In the genomic region with DNA sequence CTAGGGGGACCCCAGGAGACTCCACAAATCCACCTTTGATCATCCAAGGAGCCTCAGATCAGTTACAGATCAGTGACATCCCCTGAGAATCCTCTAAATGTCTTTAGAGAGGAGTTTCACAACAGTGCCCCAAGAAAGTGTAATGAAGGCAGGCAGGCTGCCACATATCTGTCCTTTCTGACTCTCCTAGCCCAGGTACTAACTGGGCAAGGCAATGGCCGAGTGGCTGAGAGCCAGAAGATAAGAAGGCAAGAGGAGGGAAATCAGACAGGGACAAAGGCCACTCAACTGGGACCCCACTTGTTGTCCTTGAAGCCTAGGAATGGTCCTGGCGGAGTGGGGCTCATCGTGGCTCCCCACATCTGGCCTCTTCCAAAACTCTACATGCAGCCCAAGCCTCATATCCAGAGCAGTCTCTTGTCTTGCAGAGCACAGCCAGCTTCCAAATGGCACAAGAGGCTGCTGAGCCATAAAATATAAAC, we compare ENCODE assay signal across 13 cellular contexts. TPM values are rescaled to one million over a fixed set of nuclear protein-coding genes. Genes with fewer than 3 reads are reported as not detected.
DNase-seq lines count a peak whose midpoint lies in the region; ATAC-seq and TF ChIP-seq lines count a peak whose summit lies in the region.
"Had no signal": no experiment of that assay in that cellular context is flagged by ENCODE, and none has a peak within 500 bp of the region (broad histone marks: within the 10 kb centered on the region; RNA-seq: fewer than 3 reads in every experiment).

No MANE protein-coding gene starts in this region.

- no peaks in the 10 kb centered on the region for H3K9me3 Mint-ChIP-seq in HFFc6
- no peaks in the 10 kb centered on the region for H3K9me3 Mint-ChIP-seq in activated naive CD8-positive, alpha-beta T cell (ENCODE audit: low read depth)
- H3K9me3 Mint-ChIP-seq: activated T-cell treated with anti-CD3 and anti-CD28 coated beads, Interleukin-2, amount 50 U/mL, for 4 hours; stimulated activated naive B cell treated with anti-CD40 and anti-IgM and Interleukin-4, amounts not matched to agents 10 μg/mL and 1 μg/mL and 100 μg/mL, for 72 hours had no signal

- H3K36me3 ChIP-seq in spleen = peaks cover 0 to 16% (median 0%) of the 10 kb centered on the region in 6 donors

- peaks cover 54% of the 10 kb centered on the region for H3K36me3 Mint-ChIP-seq in HFFc6 (ENCODE audit: low read depth)
- H3K36me3 Mint-ChIP-seq in activated naive CD8-positive, alpha-beta T cell = peaks cover 4% of the 10 kb centered on the region
- H3K36me3 Mint-ChIP-seq: stimulated activated naive B cell treated with anti-CD40 and anti-IgM and Interleukin-4, amounts not matched to agents 10 μg/mL and 1 μg/mL and 100 μg/mL, for 72 hours had no signal

- intact Hi-C loops in left ventricle myocardium superior (cut with micrococcal nuclease) (no loop called here), spleen (cut with DNase I; ENCODE audit: low total_unique reads) (no loop called here)

- no peaks in the 10 kb centered on the region for H3K27me3 ChIP-seq in spleen (replicated peaks in 1 of 7)

- peak overlapping the region; percentile 82 for H3K27ac Mint-ChIP-seq in HFFc6
- peak overlapping the region; percentile 98 for H3K27ac Mint-ChIP-seq in activated naive CD8-positive, alpha-beta T cell
- H3K27ac Mint-ChIP-seq: stimulated activated naive B cell treated with anti-CD40 and anti-IgM and Interleukin-4, amounts not matched to agents 10 μg/mL and 1 μg/mL and 100 μg/mL, for 72 hours had no signal

- peak; percentile 36 for ATAC-seq in left ventricle myocardium superior
- ATAC-seq in GM21529 (IDR thresholded peaks at IDR 0.05; ENCODE audit: unreplicated experiment) = no peak
- ATAC-seq: PC-3; stimulated activated naive B cell treated with anti-CD40 and anti-IgM and Interleukin-4, amounts not matched to agents 10 μg/mL and 1 μg/mL and 100 μg/mL, for 72 hours had no signal

- H3K27ac ChIP-seq in spleen = peak overlapping the region in 5 of 8 donors; percentile 8 to 75 (median 58)

- H3K9me3 ChIP-seq in spleen = no peaks in the 10 kb centered on the region

- TF ChIP-seq CTCF in HFFc6 (IDR thresholded peaks at IDR 0.05) (no peak), spleen (IDR thresholded peaks at IDR 0.05 in 8 of 11, conservative IDR thresholded peaks at IDR 0.05 in 3 of 11) (no peak)

- H3K4me3 Mint-ChIP-seq in HFFc6 = peak overlapping the region; percentile 26; the same call in 1 of the 2 replicates
- H3K4me3 Mint-ChIP-seq in activated naive CD8-positive, alpha-beta T cell = peak overlapping the region; percentile 83
- H3K4me3 Mint-ChIP-seq: stimulated activated naive B cell treated with anti-CD40 and anti-IgM and Interleukin-4, amounts not matched to agents 10 μg/mL and 1 μg/mL and 100 μg/mL, for 72 hours had no signal

- no peak overlapping the region for H3K4me3 ChIP-seq in spleen

- 78 to 89% (median 87%) methylated on average over 3 of the region's 3 CpGs for WGBS in spleen, 5 donors

- DNase-seq in HFFc6 = no peak
- DNase-seq in left ventricle myocardium superior = peak; percentile 40
- DNase-seq in spleen = peak; percentile 17
- no peak for DNase-seq in NAMALWA (ENCODE audit: low spot score)
- no peak for DNase-seq in NCI-H524 treated with DMSO at 0.1 percent for 48 hours (lab: John Stamatoyannopoulos, UW)
- no peak for DNase-seq in DMS 273 (lab: John Stamatoyannopoulos, UW; ENCODE audit: unreplicated experiment)
- DNase-seq: DMS79; foreskin melanocyte; PC-3; stimulated activated naive B cell treated with anti-CD40 and anti-IgM and Interleukin-4, amounts not matched to agents 10 μg/mL and 1 μg/mL and 100 μg/mL, for 72 hours had no signal

- H3K4me1 Mint-ChIP-seq in HFFc6 (ENCODE audit: low read depth) = peaks cover 100% of the 10 kb centered on the region
- peaks cover 99% of the 10 kb centered on the region for H3K4me1 Mint-ChIP-seq in activated naive CD8-positive, alpha-beta T cell (ENCODE audit: low read depth)
- H3K4me1 Mint-ChIP-seq: stimulated activated naive B cell treated with anti-CD40 and anti-IgM and Interleukin-4, amounts not matched to agents 10 μg/mL and 1 μg/mL and 100 μg/mL, for 72 hours had no signal

- TF ChIP-seq POLR2A in spleen (IDR thresholded peaks at IDR 0.05) = no peak

- H3K4me1 ChIP-seq in spleen = peaks cover 9 to 98% (median 57%) of the 10 kb centered on the region in 6 donors

- peaks cover 27% of the 10 kb centered on the region for H3K27me3 Mint-ChIP-seq in HFFc6 (ENCODE audit: insufficient read depth)
- H3K27me3 Mint-ChIP-seq in activated naive CD8-positive, alpha-beta T cell = no peaks in the 10 kb centered on the region

RNA-seq across cellular contexts. Expression of a gene that starts 11.6 kb away (rescaled TPM):
- 100 to 1,000 TPM; 749 to 847 (median 825) TPM for total RNA-seq in HFFc6 (2021; fragmentation: NEBNext Ultra II Directional; extraction: Animal tissue kit (Norgen Biotek cat#: 25700))
- 90.5 TPM for total RNA-seq in left ventricle myocardium superior
- total RNA-seq in spleen = 100 to 1,000 TPM in 5 of 7 donors, 10 to 100 TPM in 2; 87.3 to 315 (median 121) TPM
- 10 to 100 TPM; 15.4 to 33.0 (median 26.0) TPM for polyA plus RNA-seq in spleen

Comparison
In these comparisons a context has a peak if more than half of its experiments do, and no peak if none do; other contexts are left out.
1. DNase-seq: peak in left ventricle myocardium superior (single experiment) and spleen (single experiment); none in HFFc6 (single experiment), NAMALWA (single experiment), NCI-H524 treated with DMSO at 0.1 percent for 48 hours (single experiment) and DMS 273 (single experiment).